Comparison of ENCODE assay signal across 21 cellular contexts in the genomic region with DNA sequence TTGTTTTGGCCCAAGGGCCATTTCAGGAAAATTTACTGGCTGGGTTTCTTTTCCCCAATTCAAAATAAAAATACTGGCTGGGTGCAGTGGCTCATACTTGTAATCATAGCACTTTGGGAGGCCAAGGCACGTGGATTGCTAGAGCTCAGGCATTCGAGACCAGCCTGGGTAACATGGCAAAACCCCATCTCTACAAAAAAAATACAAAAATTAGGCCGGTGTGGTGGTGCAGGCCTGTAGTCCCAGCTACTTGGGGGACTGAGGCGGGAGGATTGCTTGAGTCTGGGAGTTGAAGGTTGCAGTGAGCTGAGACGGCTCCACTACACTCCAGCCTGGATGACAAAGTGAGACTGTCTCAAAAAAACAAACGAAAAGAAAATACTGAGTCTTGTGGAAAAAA.
DNase-seq lines count a peak whose midpoint lies in the region; ATAC-seq, FAIRE-seq and TF ChIP-seq lines count a peak whose summit lies in the region.
"Had no signal": no experiment of that assay in that cellular context is flagged by ENCODE, and none has a peak within 500 bp of the region (broad histone marks: within the 10 kb centered on the region; RNA-seq: fewer than 3 reads in every experiment).

No MANE protein-coding gene starts in this region.

- H3K4me3 ChIP-seq in HepG2 (replicated peaks in 1 of 3; ENCODE audit: insufficient read depth in 1 of 3, low read depth in 2 of 3, low read length in 3 of 3) (no peak overlapping the region), right lobe of liver (no peak overlapping the region), fibroblast of lung (replicated peaks in 1 of 4; ENCODE audit: control extremely low read depth in 1 of 4, insufficient read depth in 1 of 4, low read depth in 3 of 4, low read length in 4 of 4) (no peak overlapping the region), parathyroid adenoma (ENCODE audit: low read depth, low read length) (no peak overlapping the region), BE2C (ENCODE audit: low read depth, low read length) (no peak overlapping the region), prostate gland (no peak overlapping the region)

- TF ChIP-seq CTCF in HepG2 (CRISPR knock-in tag; IDR thresholded peaks at IDR 0.05) (no peak), right lobe of liver (IDR thresholded peaks at IDR 0.05) (no peak), fibroblast of lung (conservative IDR thresholded peaks at IDR 0.05 in 1 of 2, IDR thresholded peaks at IDR 0.05 in 1 of 2; ENCODE audit: low read depth in 1 of 2, low read length in 2 of 2) (no peak), parathyroid adenoma (IDR thresholded peaks at IDR 0.05) (no peak), BE2C (IDR thresholded peaks at IDR 0.05; ENCODE audit: low read depth, low read length) (no peak), prostate gland (IDR thresholded peaks at IDR 0.05) (no peak)

- no peak for DNase-seq in HepG2 (ENCODE audit: low spot score)
- no peak for DNase-seq in right lobe of liver
- no peak for DNase-seq in fibroblast of lung (ENCODE audit: low read depth in 2 of 2)
- DNase-seq in RPMI8226 = no peak
- DNase-seq in GOT3 (lab: John Stamatoyannopoulos, UW) = no peak
- DNase-seq in BE2C = no peak
- no peak for DNase-seq in prostate gland (ENCODE audit: low spot score)
- DNase-seq: AML-193; CD4-positive, CD25-positive, alpha-beta regulatory T cell; DMS79 treated with DMSO at 0.1 percent for 48 hours; GF-D8; Karpas-422; MM.1S; NCI-H1105; NCI-H1694 treated with DMSO at 0.1 percent for 48 hours; NCI-H774; SHP77 treated with DMSO at 0.1 percent for 48 hours had no signal

- CTCF ChIA-PET in HepG2 (lab: Yijun Ruan, JAX; ENCODE audit: low intra/inter-chr PET ratio, low total read pairs) = no interaction called here

- no TSS peak for BruUV-seq in HepG2 (replicated peaks; lab: Mats Ljungman, UMichigan)

- H3K4me1 ChIP-seq in HepG2 (ENCODE audit: insufficient read depth, low read length) (peaks cover 44% of the 10 kb centered on the region), right lobe of liver (peaks cover 0 to 9% (median 4%) of the 10 kb centered on the region in 4 donors), fibroblast of lung (ENCODE audit: control insufficient read depth, extremely low read depth, insufficient read depth, low read length) (peaks cover 9% of the 10 kb centered on the region), parathyroid adenoma (peaks cover 44% of the 10 kb centered on the region), BE2C (no peaks in the 10 kb centered on the region), prostate gland (replicated peaks) (no peaks in the 10 kb centered on the region)

- WGBS in HepG2 (ENCODE audit: low lambda C conversion rate) = 84% methylated on average over 6 of the region's 6 CpGs
- 84% methylated on average over 6 of the region's 6 CpGs for WGBS in right lobe of liver (ENCODE audit: insufficient coverage, low coverage, low lambda C conversion rate, missing lambda C conversion rate)
- 73% methylated on average over 6 of the region's 6 CpGs for WGBS in prostate gland

- TF ChIP-seq POLR2A in HepG2 (IDR thresholded peaks at IDR 0.05; ENCODE audit: insufficient read depth in 1 of 2, low read depth in 2 of 2, low read length in 2 of 2) = no peak
- TF ChIP-seq POLR2A in right lobe of liver (IDR thresholded peaks at IDR 0.05) = no peak
- TF ChIP-seq POLR2A in prostate gland (IDR thresholded peaks at IDR 0.05) = no peak

- peak overlapping the region; percentile 50 for H3K27ac ChIP-seq in HepG2 (ENCODE audit: extremely low read length, insufficient read depth, low read length)
- peak overlapping the region in 1 of 3 donors; percentile 4 for H3K27ac ChIP-seq in right lobe of liver
- H3K27ac ChIP-seq in fibroblast of lung (ENCODE audit: insufficient read depth, low read length) = peak overlapping the region; percentile 26
- H3K27ac ChIP-seq in parathyroid adenoma = peak overlapping the region; percentile 86
- H3K27ac ChIP-seq in prostate gland = no peak overlapping the region

- H3K9me3 ChIP-seq in HepG2 (ENCODE audit: low read length) (no peaks in the 10 kb centered on the region), right lobe of liver (no peaks in the 10 kb centered on the region), fibroblast of lung (ENCODE audit: control insufficient read depth, insufficient read depth, low read depth, low read length) (no peaks in the 10 kb centered on the region), parathyroid adenoma (ENCODE audit: control insufficient read depth, low read length) (no peaks in the 10 kb centered on the region), BE2C (no peaks in the 10 kb centered on the region), prostate gland (no peaks in the 10 kb centered on the region)

- H3K9ac ChIP-seq in HepG2 (ENCODE audit: insufficient read depth, low read depth, low read length) (no peak overlapping the region), fibroblast of lung (ENCODE audit: insufficient read depth, low read length) (no peak overlapping the region), parathyroid adenoma (no peak overlapping the region)

- no peak overlapping the region for H2AFZ ChIP-seq in HepG2 (ENCODE audit: low read length)
- H2AFZ ChIP-seq in fibroblast of lung (ENCODE audit: low read length) = no peak overlapping the region
- H2AFZ ChIP-seq in parathyroid adenoma = peak overlapping the region; percentile 36

- in situ Hi-C loops in HepG2 (cut with HindIII; ENCODE audit: extremely low pct_ligation_motif_present, low pct_unique_long_range_greater_than_20kb) = no loop called here

- POLR2A ChIA-PET in HepG2 (lab: Yijun Ruan, JAX) = interaction anchor here (0.6 to 2.8 kb wide), 11 partner anchors 13 to 184 kb away, joined by 3 to 36 read pairs (median 3); partner anchors contain the start of gene NINL

- peaks cover 6% of the 10 kb centered on the region for H4K20me1 ChIP-seq in HepG2 (ENCODE audit: insufficient read depth, low read length)
- H4K20me1 ChIP-seq in fibroblast of lung (ENCODE audit: control insufficient read depth, extremely low read depth, insufficient read depth, low read length) = no peaks in the 10 kb centered on the region

- H3K4me2 ChIP-seq in HepG2 (ENCODE audit: low read depth, low read length) (peak overlapping the region; percentile 27; the same call in 1 of the 2 replicates), fibroblast of lung (ENCODE audit: extremely low read depth, insufficient read depth, low read length) (no peak overlapping the region), parathyroid adenoma (ENCODE audit: low read length) (peak overlapping the region; percentile 9)

- TF ChIP-seq EP300 in HepG2 (IDR thresholded peaks at IDR 0.05; ENCODE audit: low read depth in 2 of 2, low read length in 2 of 2) = no peak
- TF ChIP-seq EP300 in HepG2 (CRISPR knock-in tag; IDR thresholded peaks at IDR 0.05; ENCODE audit: borderline replicate concordance) = no peak

- no peaks in the 10 kb centered on the region for H3K27me3 ChIP-seq in HepG2 (ENCODE audit: control insufficient read depth in 1 of 2, insufficient read depth in 2 of 2, low read length in 2 of 2)
- H3K27me3 ChIP-seq in right lobe of liver = no peaks in the 10 kb centered on the region
- no peaks in the 10 kb centered on the region for H3K27me3 ChIP-seq in fibroblast of lung (ENCODE audit: control insufficient read depth, insufficient read depth, low read length)
- H3K27me3 ChIP-seq in parathyroid adenoma (ENCODE audit: control insufficient read depth, insufficient read depth, low read length) = no peaks in the 10 kb centered on the region
- no peaks in the 10 kb centered on the region for H3K27me3 ChIP-seq in BE2C
- no peaks in the 10 kb centered on the region for H3K27me3 ChIP-seq in prostate gland (replicated peaks; ENCODE audit: insufficient read depth)

- H3K79me2 ChIP-seq in HepG2 (ENCODE audit: insufficient read depth, low read length) (peaks cover 25% of the 10 kb centered on the region), fibroblast of lung (ENCODE audit: control insufficient read depth, insufficient read depth, low read length) (no peaks in the 10 kb centered on the region), parathyroid adenoma (peaks cover 5% of the 10 kb centered on the region)

- ATAC-seq in HepG2 (peak; percentile 11; the same call in 2 of the 3 replicates), right lobe of liver (no peak)
- ATAC-seq: Panc1 had no signal

- peaks cover 14 to 34% of the 10 kb centered on the region in 2 experiments; a peak in 4 of 5 replicates for H3K36me3 ChIP-seq in HepG2 (replicated peaks in 1 of 2; ENCODE audit: control insufficient read depth in 1 of 2, insufficient read depth in 2 of 2, low read length in 2 of 2)
- no peaks in the 10 kb centered on the region for H3K36me3 ChIP-seq in right lobe of liver
- peaks cover 3% of the 10 kb centered on the region for H3K36me3 ChIP-seq in fibroblast of lung (ENCODE audit: control insufficient read depth, insufficient read depth, low read length)
- H3K36me3 ChIP-seq in parathyroid adenoma (ENCODE audit: control insufficient read depth, insufficient read depth, low read length) = no peaks in the 10 kb centered on the region
- no peaks in the 10 kb centered on the region for H3K36me3 ChIP-seq in BE2C
- no peaks in the 10 kb centered on the region for H3K36me3 ChIP-seq in prostate gland

- no peak for FAIRE-seq in HepG2 (lab: Jason Lieb, UNC)
- FAIRE-seq: A204.1, H1 had no signal

- intact Hi-C loops in HepG2 (cut with micrococcal nuclease; ENCODE audit: unreplicated experiment) (loop anchor here (10.0 kb wide), 1 partner anchor 150 kb away; no protein-coding TSS in a partner anchor), right lobe of liver (cut with DNase I) (no loop called here), prostate gland (cut with DNase I) (no loop called here)

- TF ChIP-seq RAD21 in HepG2 (CRISPR knock-in tag; IDR thresholded peaks at IDR 0.05) = no peak

TF ChIP-seq in HepG2, 621 proteins besides CTCF, POLR2A, EP300 and RAD21 (continues in another document):
- TF ChIP-seq GATAD1 (CRISPR knock-in tag; IDR thresholded peaks at IDR 0.05) = no peak
- 0 out of 2 replicates have a peak, but pooled peaks have one; percentile 9 for TF ChIP-seq MYPOP (CRISPR knock-in tag; IDR thresholded peaks at IDR 0.05)
- TF ChIP-seq KDM5A (IDR thresholded peaks at IDR 0.05; ENCODE audit: borderline replicate concordance, low read length) = no peak
- peak; percentile 44; the same call in 1 of the 2 replicates for TF ChIP-seq ZNF501 (CRISPR knock-in tag; IDR thresholded peaks at IDR 0.05)
- TF ChIP-seq RFXAP (CRISPR knock-in tag; IDR thresholded peaks at IDR 0.05; ENCODE audit: borderline replicate concordance) = 0 out of 2 replicates have a peak, but pooled peaks have one; percentile 24
- TF ChIP-seq HMG20B (CRISPR knock-in tag; conservative IDR thresholded peaks at IDR 0.05) = no peak

Comparison
In these comparisons a context has a peak if more than half of its experiments do, and no peak if none do; other contexts are left out.
1. H3K27ac ChIP-seq: peak in HepG2 (single experiment), fibroblast of lung (single experiment) and parathyroid adenoma (single experiment); none in prostate gland (0 of 2).